Comparison of ENCODE assay signal across 8 cellular contexts in genomic region chr6:41072836-41073202, GRCh38. TPM values are rescaled to one million over a fixed set of nuclear protein-coding genes. Genes with fewer than 3 reads are reported as not detected.
DNase-seq lines count a peak whose midpoint lies in the region; ATAC-seq and TF ChIP-seq lines count a peak whose summit lies in the region.

NFYA (plus strand) TSS chr6:41072974; CDS start chr6:41079090, 6,116 bp downstream.

- H3K36me3 ChIP-seq in KOPT-K1 (ENCODE audit: insufficient read depth, low read length) (peaks cover 54% of the 10 kb centered on the region), transverse colon (peaks cover 0 to 9% (median 3%) of the 10 kb centered on the region in 4 donors)

- H3K9me3 ChIP-seq in KOPT-K1 (ENCODE audit: insufficient read depth, low read length, poor library complexity, severe bottlenecking) (no peaks in the 10 kb centered on the region), transverse colon (no peaks in the 10 kb centered on the region)

- H3K27me3 Mint-ChIP-seq in activated CD4-positive, alpha-beta T cell treated with anti-CD3 and anti-CD28 coated beads, Interleukin-2, amount 10 ng/mL, durations not matched to agents 7 days and 5 days, result no peaks in the 10 kb centered on the region

- CTCF ChIA-PET in activated CD4-positive, alpha-beta T cell treated with anti-CD3 and anti-CD28 coated beads, Interleukin-2, amount 10 ng/mL, durations not matched to agents 7 days and 5 days (lab: Charles Lee), result interaction anchor here (0.7 to 1.2 kb wide), 6 partner anchors 11 to 109 kb away, joined by 3 to 5 read pairs (median 3); no protein-coding TSS in a partner anchor

- DNase-seq in H4 (ENCODE audit: low spot score) (no peak), mucosa of gallbladder (ENCODE audit: low spot score) (no peak), transverse colon (peak; percentile 100), NCI-H1436 (lab: John Stamatoyannopoulos, UW) (no peak)
- peak; percentile 100 for DNase-seq in activated CD4-positive, alpha-beta T cell treated with anti-CD3 and anti-CD28 coated beads, Interleukin-2, amount 10 ng/mL, durations not matched to agents 7 days and 5 days

- POLR2A ChIA-PET in activated CD4-positive, alpha-beta T cell treated with anti-CD3 and anti-CD28 coated beads, Interleukin-2, amount 10 ng/mL, durations not matched to agents 7 days and 5 days (lab: Charles Lee), result no interaction called here

- H3K4me1 ChIP-seq in transverse colon, result peaks cover 18 to 53% (median 36%) of the 10 kb centered on the region in 4 donors

- H3K4me3 Mint-ChIP-seq in activated CD4-positive, alpha-beta T cell treated with anti-CD3 and anti-CD28 coated beads, Interleukin-2, amount 10 ng/mL, durations not matched to agents 7 days and 5 days, result peak within 1 kb of the TSS; percentile 96

- TF ChIP-seq POLR2A in transverse colon (IDR thresholded peaks at IDR 0.05), result peak; percentile 43

- WGBS in transverse colon (ENCODE audit: low coverage in 1 of 2), 2 donors, result 0% methylated on average over 37 of the region's 37 CpGs; no CpG with 5 or more reads in 1 of the 2 donors

- H3K27ac Mint-ChIP-seq in activated CD4-positive, alpha-beta T cell treated with anti-CD3 and anti-CD28 coated beads, Interleukin-2, amount 10 ng/mL, durations not matched to agents 7 days and 5 days, result peak within 1 kb of the TSS; percentile 99

- no peaks in the 10 kb centered on the region for H3K27me3 ChIP-seq in transverse colon

- peak within 1 kb of the TSS; percentile 75 to 95 (median 85) for H3K4me3 ChIP-seq in transverse colon

- intact Hi-C loops in transverse colon (cut with DNase I; ENCODE audit: low total_unique reads), result no loop called here

- peak; percentile 63 for ATAC-seq in GM18498 (IDR thresholded peaks at IDR 0.05; ENCODE audit: unreplicated experiment)

- in situ Hi-C loops in endometrial microvascular endothelial cells (cut with HindIII; ENCODE audit: inconsistent ontology term, low pct_unique_long_range_greater_than_20kb, low sequenced_read_pairs), result no loop called here
- in situ Hi-C loops in transverse colon (cut with MboI; ENCODE audit: low pct_ligation_motif_present in 1 of 4, low pct_unique_long_range_greater_than_20kb in 1 of 4, low sequenced_read_pairs in 3 of 4), result no loop called here

- no peak for TF ChIP-seq CTCF in transverse colon (IDR thresholded peaks at IDR 0.05)

- H3K27ac ChIP-seq in KOPT-K1 (ENCODE audit: low read depth, low read length, poor library complexity, severe bottlenecking), result peak within 1 kb of the TSS; percentile 94
- peak within 1 kb of the TSS; percentile 98 to 100 (median 99) for H3K27ac ChIP-seq in transverse colon

- no peak for TF ChIP-seq EP300 in transverse colon (IDR thresholded peaks at IDR 0.05; ENCODE audit: low read depth)

- no peaks in the 10 kb centered on the region for H3K9me3 Mint-ChIP-seq in activated CD4-positive, alpha-beta T cell treated with anti-CD3 and anti-CD28 coated beads, Interleukin-2, amount 10 ng/mL, durations not matched to agents 7 days and 5 days

- peaks cover 67% of the 10 kb centered on the region for H3K4me1 Mint-ChIP-seq in activated CD4-positive, alpha-beta T cell treated with anti-CD3 and anti-CD28 coated beads, Interleukin-2, amount 10 ng/mL, durations not matched to agents 7 days and 5 days

- H3K36me3 Mint-ChIP-seq in activated CD4-positive, alpha-beta T cell treated with anti-CD3 and anti-CD28 coated beads, Interleukin-2, amount 10 ng/mL, durations not matched to agents 7 days and 5 days (ENCODE audit: low read depth), result peaks cover 34% of the 10 kb centered on the region

RNA-seq across cellular contexts. Expression of gene NFYA, which starts in this region (rescaled TPM):
- 14.0 and 21.6 TPM in 2 replicates for total RNA-seq in H4 (2014; rRNA removed; shearing (Covaris generic))
- total RNA-seq in activated CD4-positive, alpha-beta T cell treated with anti-CD3 and anti-CD28 coated beads, Interleukin-2, amount 10 ng/mL, durations not matched to agents 7 days and 5 days, result 10 to 100 TPM; 33.8 to 36.9 TPM
- total RNA-seq in endometrial microvascular endothelial cells (ENCODE audit: inconsistent ontology term) (18.7 TPM), mucosa of gallbladder (24.8 TPM), transverse colon (10 to 100 TPM; 11.1 to 64.3 (median 20.9) TPM)

Comparison
In these comparisons a context has a peak if more than half of its experiments do, and no peak if none do; other contexts are left out.
1. DNase-seq: peak in activated CD4-positive, alpha-beta T cell treated with anti-CD3 and anti-CD28 coated beads, Interleukin-2, amount 10 ng/mL, durations not matched to agents 7 days and 5 days (single experiment) and transverse colon (single experiment); none in H4 (single experiment), mucosa of gallbladder (single experiment) and NCI-H1436 (single experiment).